9 cellular contexts compared by ENCODE assay signal in genomic region chr2:102226612-102227351, GRCh38. TPM values are rescaled to one million over a fixed set of nuclear protein-coding genes. Genes with fewer than 3 reads are reported as not detected.
DNase-seq lines count a peak whose midpoint lies in the region; ATAC-seq lines count a peak whose summit lies in the region.
"Had no signal": no experiment of that assay in that cellular context is flagged by ENCODE, and none has a peak within 500 bp of the region (broad histone marks: within the 10 kb centered on the region; RNA-seq: fewer than 3 reads in every experiment).

No MANE protein-coding gene starts in this region.

- DNase-seq in KBM-7 = peak; percentile 27
- DNase-seq in activated naive CD8-positive, alpha-beta T cell treated with anti-CD3 and anti-CD28 coated beads for 36 hours = no peak
- no peak for DNase-seq in immature natural killer cell
- no peak for DNase-seq in stimulated activated naive B cell treated with anti-CD40 and anti-IgM and Interleukin-4, amounts not matched to agents 10 μg/mL and 1 μg/mL and 100 μg/mL, for 72 hours
- DNase-seq in activated CD8-positive, alpha-beta memory T cell treated with anti-CD3 and anti-CD28 coated beads, Interleukin-2, amount 50 U/mL, for 4 hours = no peak
- DNase-seq in GOT3 (lab: John Stamatoyannopoulos, UW) = no peak
- DNase-seq: NCI-H2171 treated with DMSO at 0.1 percent for 48 hours had no signal

- in situ Hi-C loops in KBM-7 (cut with MboI; ENCODE audit: low pct_unique_long_range_greater_than_20kb, low sequenced_read_pairs) = no loop called here

- H3K27me3 Mint-ChIP-seq in activated naive CD8-positive, alpha-beta T cell treated with anti-CD3 and anti-CD28 coated beads for 36 hours = peaks cover 2% of the 10 kb centered on the region
- peaks cover 5 to 20% (median 17%) of the 10 kb centered on the region in 3 donors for H3K27me3 Mint-ChIP-seq in immature natural killer cell (ENCODE audit: low read depth in 3 of 3)
- peaks cover 0 to 11% of the 10 kb centered on the region in 2 donors for H3K27me3 Mint-ChIP-seq in stimulated activated naive B cell treated with anti-CD40 and anti-IgM and Interleukin-4, amounts not matched to agents 10 μg/mL and 1 μg/mL and 100 μg/mL, for 72 hours

- ATAC-seq in stimulated activated naive B cell treated with anti-CD40 and anti-IgM and Interleukin-4, amounts not matched to agents 10 μg/mL and 1 μg/mL and 100 μg/mL, for 72 hours (replicated peaks) = no peak
- ATAC-seq in GM18861 (IDR thresholded peaks at IDR 0.05; ENCODE audit: unreplicated experiment) (no peak), GM21526 (IDR thresholded peaks at IDR 0.05; ENCODE audit: low FRiP score, unreplicated experiment) (no peak)

- H3K4me3 Mint-ChIP-seq in activated naive CD8-positive, alpha-beta T cell treated with anti-CD3 and anti-CD28 coated beads for 36 hours = no peak overlapping the region
- H3K4me3 Mint-ChIP-seq in immature natural killer cell = peak overlapping the region in 1 of 5 donors; percentile 15
- no peak overlapping the region for H3K4me3 Mint-ChIP-seq in stimulated activated naive B cell treated with anti-CD40 and anti-IgM and Interleukin-4, amounts not matched to agents 10 μg/mL and 1 μg/mL and 100 μg/mL, for 72 hours

- H3K27ac Mint-ChIP-seq in activated naive CD8-positive, alpha-beta T cell treated with anti-CD3 and anti-CD28 coated beads for 36 hours = peak overlapping the region; percentile 83
- H3K27ac Mint-ChIP-seq in immature natural killer cell = peak overlapping the region; percentile 17 to 87 (median 51)
- H3K27ac Mint-ChIP-seq in stimulated activated naive B cell treated with anti-CD40 and anti-IgM and Interleukin-4, amounts not matched to agents 10 μg/mL and 1 μg/mL and 100 μg/mL, for 72 hours = peak overlapping the region; percentile 9

- H3K36me3 Mint-ChIP-seq in activated naive CD8-positive, alpha-beta T cell treated with anti-CD3 and anti-CD28 coated beads for 36 hours = peaks cover 4% of the 10 kb centered on the region
- peaks cover 0 to 4% (median 0%) of the 10 kb centered on the region in 3 donors for H3K36me3 Mint-ChIP-seq in immature natural killer cell
- H3K36me3 Mint-ChIP-seq in stimulated activated naive B cell treated with anti-CD40 and anti-IgM and Interleukin-4, amounts not matched to agents 10 μg/mL and 1 μg/mL and 100 μg/mL, for 72 hours = no peaks in the 10 kb centered on the region

- H3K4me1 Mint-ChIP-seq in activated naive CD8-positive, alpha-beta T cell treated with anti-CD3 and anti-CD28 coated beads for 36 hours = peaks cover 42% of the 10 kb centered on the region
- H3K4me1 Mint-ChIP-seq in immature natural killer cell = peaks cover 10 to 11% of the 10 kb centered on the region in 2 donors
- H3K4me1 Mint-ChIP-seq in stimulated activated naive B cell treated with anti-CD40 and anti-IgM and Interleukin-4, amounts not matched to agents 10 μg/mL and 1 μg/mL and 100 μg/mL, for 72 hours = peaks cover 18 to 58% of the 10 kb centered on the region in 2 donors

- peaks cover 2% of the 10 kb centered on the region for H3K9me3 Mint-ChIP-seq in activated naive CD8-positive, alpha-beta T cell treated with anti-CD3 and anti-CD28 coated beads for 36 hours
- H3K9me3 Mint-ChIP-seq in immature natural killer cell = no peaks in the 10 kb centered on the region
- peaks cover 0 to 4% of the 10 kb centered on the region in 2 donors for H3K9me3 Mint-ChIP-seq in stimulated activated naive B cell treated with anti-CD40 and anti-IgM and Interleukin-4, amounts not matched to agents 10 μg/mL and 1 μg/mL and 100 μg/mL, for 72 hours

RNA-seq across cellular contexts. Expression of gene IL1RL2, which starts 40.0 kb away (rescaled TPM):
- total RNA-seq in activated naive CD8-positive, alpha-beta T cell treated with anti-CD3 and anti-CD28 coated beads for 36 hours = under 1 TPM in 1 of 2 experiments, not detected in 1; 0.25 TPM
- polyA plus RNA-seq in immature natural killer cell = not detected

Comparison
In these comparisons a context has a peak if more than half of its experiments do, and no peak if none do; other contexts are left out.
1. H3K27ac Mint-ChIP-seq: peak in every context shown above with its lines; median percentile 83 in activated naive CD8-positive, alpha-beta T cell treated with anti-CD3 and anti-CD28 coated beads for 36 hours; 51 in immature natural killer cell; 9 in stimulated activated naive B cell treated with anti-CD40 and anti-IgM and Interleukin-4, amounts not matched to agents 10 μg/mL and 1 μg/mL and 100 μg/mL, for 72 hours.